In genomic region chr6:36547646-36548400, GRCh38 we compare ENCODE assay signal across 8 cellular contexts. TPM values are rescaled to one million over a fixed set of nuclear protein-coding genes. Genes with fewer than 3 reads are reported as not detected.
DNase-seq lines count a peak whose midpoint lies in the region; ATAC-seq and TF ChIP-seq lines count a peak whose summit lies in the region.

No MANE protein-coding gene starts in this region.

- H3K27ac Mint-ChIP-seq in activated naive CD4-positive, alpha-beta T cell treated with anti-CD3 and anti-CD28 coated beads for 36 hours: peak overlapping the region; percentile 97
- H3K27ac Mint-ChIP-seq in activated T-helper 2 cell treated with anti-CD3 and anti-CD28 coated beads, Interferon-gamma antibody, Interleukin-2, Interleukin-4, amounts not matched to agents 10 μg/mL and 5 μg/mL and 100 μg/mL, durations not matched to agents 14 hours and 24 hours and 36 hours: peak overlapping the region; percentile 95

- CTCF ChIA-PET in activated naive CD4-positive, alpha-beta T cell treated with anti-CD3 and anti-CD28 coated beads for 36 hours (lab: Charles Lee): interaction anchor here (1.1 kb wide), 1 partner anchor 31 kb away, joined by 3 read pairs; no protein-coding TSS in a partner anchor

- H3K36me3 Mint-ChIP-seq in activated naive CD4-positive, alpha-beta T cell treated with anti-CD3 and anti-CD28 coated beads for 36 hours (ENCODE audit: low read depth): peaks cover 12% of the 10 kb centered on the region
- peaks cover 8% of the 10 kb centered on the region for H3K36me3 Mint-ChIP-seq in activated T-helper 2 cell treated with anti-CD3 and anti-CD28 coated beads, Interferon-gamma antibody, Interleukin-2, Interleukin-4, amounts not matched to agents 10 μg/mL and 5 μg/mL and 100 μg/mL, durations not matched to agents 14 hours and 24 hours and 36 hours (ENCODE audit: low read depth)

- H3K9me3 Mint-ChIP-seq in activated naive CD4-positive, alpha-beta T cell treated with anti-CD3 and anti-CD28 coated beads for 36 hours: no peaks in the 10 kb centered on the region
- no peaks in the 10 kb centered on the region for H3K9me3 Mint-ChIP-seq in activated T-helper 2 cell treated with anti-CD3 and anti-CD28 coated beads, Interferon-gamma antibody, Interleukin-2, Interleukin-4, amounts not matched to agents 10 μg/mL and 5 μg/mL and 100 μg/mL, durations not matched to agents 14 hours and 24 hours and 36 hours

- no peak for TF ChIP-seq POLR2A in thyroid gland (IDR thresholded peaks at IDR 0.05)

- H3K36me3 ChIP-seq in left lung: no peaks in the 10 kb centered on the region
- no peaks in the 10 kb centered on the region for H3K36me3 ChIP-seq in thyroid gland

- H3K27ac ChIP-seq in left lung: peak overlapping the region; percentile 96
- peak overlapping the region; percentile 91 to 94 (median 93) for H3K27ac ChIP-seq in thyroid gland

- H3K9me3 ChIP-seq in left lung: no peaks in the 10 kb centered on the region
- H3K9me3 ChIP-seq in thyroid gland: no peaks in the 10 kb centered on the region

- 53 to 60% methylated on average over 13 of the region's 13 CpGs for WGBS in thyroid gland, 2 donors

- peak overlapping the region; percentile 97 for H3K4me3 Mint-ChIP-seq in activated naive CD4-positive, alpha-beta T cell treated with anti-CD3 and anti-CD28 coated beads for 36 hours
- peak overlapping the region; percentile 98 for H3K4me3 Mint-ChIP-seq in activated T-helper 2 cell treated with anti-CD3 and anti-CD28 coated beads, Interferon-gamma antibody, Interleukin-2, Interleukin-4, amounts not matched to agents 10 μg/mL and 5 μg/mL and 100 μg/mL, durations not matched to agents 14 hours and 24 hours and 36 hours (ENCODE audit: low read depth)

- DNase-seq in activated naive CD4-positive, alpha-beta T cell treated with anti-CD3 and anti-CD28 coated beads for 36 hours: peak; percentile 46
- DNase-seq in activated naive CD4-positive, alpha-beta T cell (lab: John Stamatoyannopoulos, UW): no peak
- no peak for DNase-seq in activated T-helper 2 cell treated with anti-CD3 and anti-CD28 coated beads, Interferon-gamma antibody, Interleukin-2, Interleukin-4, amounts not matched to agents 10 μg/mL and 5 μg/mL and 100 μg/mL, durations not matched to agents 14 hours and 24 hours and 36 hours (ENCODE audit: low spot score)
- DNase-seq in left lung (no peak), thyroid gland (no peak), hypothalamus (lab: John Stamatoyannopoulos, UW) (no peak), NCI-H2029 treated with DMSO at 0.1 percent for 48 hours (lab: John Stamatoyannopoulos, UW) (no peak), CD1c-positive myeloid dendritic cell (ENCODE audit: extremely low spot score) (no peak)

- TF ChIP-seq CTCF in left lung (IDR thresholded peaks at IDR 0.05) (no peak), thyroid gland (IDR thresholded peaks at IDR 0.05) (no peak)

- ATAC-seq in left lung: no peak

- peaks cover 18 to 50% of the 10 kb centered on the region in 2 donors for H3K4me1 ChIP-seq in left lung
- peaks cover 8 to 25% of the 10 kb centered on the region in 2 donors for H3K4me1 ChIP-seq in thyroid gland

- no peaks in the 10 kb centered on the region for H3K27me3 ChIP-seq in left lung
- no peaks in the 10 kb centered on the region for H3K27me3 ChIP-seq in thyroid gland

- H3K4me3 ChIP-seq in left lung (peak overlapping the region in 1 of 2 donors; percentile 90), thyroid gland (replicated peaks in 1 of 3) (no peak overlapping the region)

- no peaks in the 10 kb centered on the region for H3K27me3 Mint-ChIP-seq in activated naive CD4-positive, alpha-beta T cell treated with anti-CD3 and anti-CD28 coated beads for 36 hours (ENCODE audit: low read depth)
- no peaks in the 10 kb centered on the region for H3K27me3 Mint-ChIP-seq in activated T-helper 2 cell treated with anti-CD3 and anti-CD28 coated beads, Interferon-gamma antibody, Interleukin-2, Interleukin-4, amounts not matched to agents 10 μg/mL and 5 μg/mL and 100 μg/mL, durations not matched to agents 14 hours and 24 hours and 36 hours (ENCODE audit: low read depth)

- intact Hi-C loops in activated naive CD4-positive, alpha-beta T cell treated with anti-CD3 and anti-CD28 coated beads for 36 hours (cut with micrococcal nuclease): loop anchor here (1.0 to 5.0 kb wide), 6 partner anchors 19 to 519 kb away; partner anchors contain the start of genes KCTD20 and PXT1
- intact Hi-C loops in activated T-helper 2 cell treated with anti-CD3 and anti-CD28 coated beads, Interferon-gamma antibody, Interleukin-2, Interleukin-4, amounts not matched to agents 10 μg/mL and 5 μg/mL and 100 μg/mL, durations not matched to agents 14 hours and 24 hours and 36 hours (cut with micrococcal nuclease): loop anchor here (1.0 to 5.0 kb wide), 4 partner anchors 46 to 209 kb away; partner anchors contain the start of genes CDKN1A, KCTD20, PXT1 and SRSF3
- intact Hi-C loops in left lung (cut with DNase I) (no loop called here), thyroid gland (cut with DNase I) (loop anchor here (10.0 kb wide), 1 partner anchor 113 kb away; no protein-coding TSS in a partner anchor)

- H3K4me1 Mint-ChIP-seq in activated naive CD4-positive, alpha-beta T cell treated with anti-CD3 and anti-CD28 coated beads for 36 hours (ENCODE audit: low read depth): peaks cover 35% of the 10 kb centered on the region
- peaks cover 33% of the 10 kb centered on the region for H3K4me1 Mint-ChIP-seq in activated T-helper 2 cell treated with anti-CD3 and anti-CD28 coated beads, Interferon-gamma antibody, Interleukin-2, Interleukin-4, amounts not matched to agents 10 μg/mL and 5 μg/mL and 100 μg/mL, durations not matched to agents 14 hours and 24 hours and 36 hours (ENCODE audit: low read depth)

RNA-seq across cellular contexts. Expression of gene STK38, which starts 0.5 kb away (rescaled TPM):
- total RNA-seq in activated naive CD4-positive, alpha-beta T cell treated with anti-CD3 and anti-CD28 coated beads for 36 hours: 10 to 100 TPM; 23.6 to 24.4 TPM
- total RNA-seq in activated T-helper 2 cell treated with anti-CD3 and anti-CD28 coated beads, Interferon-gamma antibody, Interleukin-2, Interleukin-4, amounts not matched to agents 10 μg/mL and 5 μg/mL and 100 μg/mL, durations not matched to agents 14 hours and 24 hours and 36 hours: 22.9 and 25.0 TPM in 2 replicates
- total RNA-seq in left lung (10 to 100 TPM; 40.2 to 41.0 TPM), thyroid gland (10 to 100 TPM; 11.9 to 21.9 (median 14.1) TPM)

RNA-seq across cellular contexts. Expression of gene SRSF3, which starts 46.3 kb away (rescaled TPM):
- total RNA-seq in activated naive CD4-positive, alpha-beta T cell treated with anti-CD3 and anti-CD28 coated beads for 36 hours: 100 to 1,000 TPM; 250 to 269 TPM
- total RNA-seq in activated T-helper 2 cell treated with anti-CD3 and anti-CD28 coated beads, Interferon-gamma antibody, Interleukin-2, Interleukin-4, amounts not matched to agents 10 μg/mL and 5 μg/mL and 100 μg/mL, durations not matched to agents 14 hours and 24 hours and 36 hours: 512 and 541 TPM in 2 replicates
- total RNA-seq in left lung (100 to 1,000 TPM; 173 to 253 TPM), thyroid gland (100 to 1,000 TPM; 120 to 287 (median 144) TPM)

Comparison
In these comparisons a context has a peak if more than half of its experiments do, and no peak if none do; other contexts are left out.
1. intact Hi-C loops: an anchor here in activated naive CD4-positive, alpha-beta T cell treated with anti-CD3 and anti-CD28 coated beads for 36 hours (1.0 to 5.0 kb wide), activated T-helper 2 cell treated with anti-CD3 and anti-CD28 coated beads, Interferon-gamma antibody, Interleukin-2, Interleukin-4, amounts not matched to agents 10 μg/mL and 5 μg/mL and 100 μg/mL, durations not matched to agents 14 hours and 24 hours and 36 hours (1.0 to 5.0 kb wide) and thyroid gland (10.0 kb wide); none called in left lung.